18 cellular contexts compared by ENCODE assay signal in the genomic region with DNA sequence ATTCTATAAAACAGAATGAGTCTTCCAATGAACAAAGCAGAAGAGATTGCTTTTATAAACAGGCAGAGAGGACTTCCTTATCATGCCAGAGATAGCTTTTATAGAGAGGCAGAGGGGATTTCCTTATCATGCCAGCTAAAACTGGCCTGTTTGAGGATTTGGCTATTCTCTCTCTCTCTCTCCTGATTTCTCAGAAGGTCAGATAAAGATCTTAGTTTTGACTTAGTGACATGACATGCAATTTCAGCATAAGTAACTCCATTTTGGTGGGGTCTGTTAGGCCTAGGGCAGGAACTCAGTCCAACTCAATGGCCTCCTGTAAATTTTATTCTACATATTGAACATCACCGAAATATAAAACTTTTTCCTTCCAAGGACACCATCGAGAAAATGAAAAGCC.
"Had no signal": no experiment of that assay in that cellular context is flagged by ENCODE, and none has a peak within 500 bp of the region (broad histone marks: within the 10 kb centered on the region; RNA-seq: fewer than 3 reads in every experiment).

No MANE protein-coding gene starts in this region.

- H3K4me1 ChIP-seq: ascending aorta, esophagus muscularis mucosa, gastrocnemius medialis, vagina had no signal

- H3K27me3 ChIP-seq: adrenal gland, ascending aorta, esophagus muscularis mucosa, gastrocnemius medialis, vagina had no signal

- H3K4me3 ChIP-seq: adrenal gland, ascending aorta, esophagus muscularis mucosa, gastrocnemius medialis, thoracic aorta, vagina had no signal

- H3K36me3 ChIP-seq: adrenal gland, ascending aorta, esophagus muscularis mucosa, gastrocnemius medialis, thoracic aorta, vagina, WERI-Rb-1 had no signal

- H3K27ac ChIP-seq: adrenal gland, ascending aorta, esophagus muscularis mucosa, gastrocnemius medialis, thoracic aorta, vagina, WERI-Rb-1 had no signal

- ATAC-seq: activated CD8-positive, alpha-beta T cell treated with anti-CD3 and anti-CD28 coated beads, Interleukin-2, amount 10 ng/mL, durations not matched to agents 7 days and 5 days; effector memory CD8-positive, alpha-beta T cell; gastrocnemius medialis; naive thymus-derived CD4-positive, alpha-beta T cell had no signal

- H3K9me3 ChIP-seq: adrenal gland, ascending aorta, esophagus muscularis mucosa, gastrocnemius medialis, thoracic aorta, vagina had no signal

- DNase-seq: activated CD4-positive, alpha-beta T cell treated with anti-CD3 and anti-CD28 coated beads, Interleukin-2, amount 10 ng/mL, durations not matched to agents 7 days and 5 days; activated CD4-positive, CD25-positive, alpha-beta regulatory T cell treated with anti-CD3 and anti-CD28 coated beads, Interleukin-2, amount 50 U/mL, for 72 hours; activated CD8-positive, alpha-beta T cell treated with anti-CD3 and anti-CD28 coated beads, Interleukin-2, amount 10 ng/mL, durations not matched to agents 7 days and 5 days; activated T-cell treated with anti-CD3 and anti-CD28 coated beads, Interleukin-2, amount 50 U/mL, for 1 hour; adrenal gland; central memory CD4-positive, alpha-beta T cell; effector memory CD8-positive, alpha-beta T cell; gastrocnemius medialis; hypothalamus; naive thymus-derived CD4-positive, alpha-beta T cell; stimulated activated CD4-positive, alpha-beta T cell treated with anti-CD3 and anti-CD28 coated beads, Interleukin-4, amount 100 ng/mL, for 24 hours; stimulated activated naive CD4-positive, alpha-beta T cell treated with Interleukin-2 at 50 U/mL for 16 hours; T-helper 9 cell; WERI-Rb-1 had no signal
